2 cellular contexts compared by ENCODE assay signal in genomic region chr7:155372782-155373358, GRCh38.
TF ChIP-seq lines count a peak whose summit lies in the region.

No MANE protein-coding gene starts in this region.

TF ChIP-seq in SK-N-SH, 30 proteins besides CTCF, POLR2A, EP300 and RAD21 (continued from another document):
- no peak for TF ChIP-seq USF1 (IDR thresholded peaks at IDR 0.05; ENCODE audit: borderline replicate concordance, low read depth)
- no peak for TF ChIP-seq GATA2 (CRISPR knock-in tag; IDR thresholded peaks at IDR 0.05)
- TF ChIP-seq USF2 (IDR thresholded peaks at IDR 0.05; ENCODE audit: borderline replicate concordance, low read depth, low read length) = no peak
- TF ChIP-seq NRF1 (IDR thresholded peaks at IDR 0.05; ENCODE audit: low read depth, low read length) = no peak
- no peak for TF ChIP-seq EZH2phosphoT487 (IDR thresholded peaks at IDR 0.05; ENCODE audit: borderline replicate concordance, low read depth)
- no peak for TF ChIP-seq POLR2AphosphoS5 (IDR thresholded peaks at IDR 0.05; ENCODE audit: low read depth, low read length)
- TF ChIP-seq MEF2A (IDR thresholded peaks at IDR 0.05; ENCODE audit: borderline replicate concordance, low read depth) = no peak
TF ChIP-seq in SK-N-SH: peak in this region for 0.

TF ChIP-seq in SK-N-SH treated with all-trans-retinoic acid at 6 μM for 48 hours, 23 proteins besides CTCF, POLR2A, EP300 and RAD21 (continued from another document):
- TF ChIP-seq CSRNP3 (CRISPR knock-in tag; IDR thresholded peaks at IDR 0.05) (no peak), OSR1 (CRISPR knock-in tag; IDR thresholded peaks at IDR 0.05) (no peak), ESRRG (CRISPR knock-in tag; IDR thresholded peaks at IDR 0.05) (no peak), PATZ1 (CRISPR knock-in tag; IDR thresholded peaks at IDR 0.05; ENCODE audit: borderline replicate concordance) (no peak), CSDC2 (CRISPR knock-in tag; IDR thresholded peaks at IDR 0.05) (no peak)
